Comparison of ENCODE assay signal across 8 cellular contexts in genomic region chr1:235011599-235012435, GRCh38.
DNase-seq lines count a peak whose midpoint lies in the region; ATAC-seq and TF ChIP-seq lines count a peak whose summit lies in the region.

No MANE protein-coding gene starts in this region.

- ATAC-seq in GM21723 (IDR thresholded peaks at IDR 0.05; ENCODE audit: unreplicated experiment) = peak; percentile 74
- peak; percentile 96 for ATAC-seq in central memory CD8-positive, alpha-beta T cell (replicated peaks; ENCODE audit: extremely low read depth, poor library complexity, severe bottlenecking)
- peak; percentile 92 for ATAC-seq in mucosa of descending colon

- no peaks in the 10 kb centered on the region for H3K4me1 ChIP-seq in mucosa of descending colon (ENCODE audit: low read depth)

- H3K36me3 ChIP-seq in mucosa of descending colon (ENCODE audit: low read depth) = no peaks in the 10 kb centered on the region

- peaks cover 11% of the 10 kb centered on the region for H3K36me3 Mint-ChIP-seq in central memory CD8-positive, alpha-beta T cell (ENCODE audit: insufficient read depth)
- no peaks in the 10 kb centered on the region for H3K36me3 Mint-ChIP-seq in progenitor cell of endocrine pancreas (ENCODE audit: insufficient read depth)

- H3K27me3 Mint-ChIP-seq in central memory CD8-positive, alpha-beta T cell = no peaks in the 10 kb centered on the region
- H3K27me3 Mint-ChIP-seq in progenitor cell of endocrine pancreas = no peaks in the 10 kb centered on the region

- H3K4me3 ChIP-seq in mucosa of descending colon = no peak overlapping the region

- no peak for TF ChIP-seq CTCF in mucosa of descending colon (IDR thresholded peaks at IDR 0.05)
- no peak for TF ChIP-seq CTCF in progenitor cell of endocrine pancreas (IDR thresholded peaks at IDR 0.05; ENCODE audit: unreplicated experiment)

- no peaks in the 10 kb centered on the region for H3K9me3 Mint-ChIP-seq in central memory CD8-positive, alpha-beta T cell
- peaks cover 3% of the 10 kb centered on the region for H3K9me3 Mint-ChIP-seq in progenitor cell of endocrine pancreas (ENCODE audit: low read depth)

- peaks cover 46% of the 10 kb centered on the region for H3K4me1 Mint-ChIP-seq in central memory CD8-positive, alpha-beta T cell
- H3K4me1 Mint-ChIP-seq in progenitor cell of endocrine pancreas (ENCODE audit: low read depth) = peaks cover 2% of the 10 kb centered on the region

- intact Hi-C loops in mucosa of descending colon (cut with DNase I, micrococcal nuclease) = no loop called here

- peak overlapping the region; percentile 99 for H3K27ac Mint-ChIP-seq in central memory CD8-positive, alpha-beta T cell (ENCODE audit: low read depth)
- no peak overlapping the region for H3K27ac Mint-ChIP-seq in progenitor cell of endocrine pancreas

- DNase-seq in ELF-1 (ENCODE audit: low read depth, low spot score) = peak; percentile 64
- peak; percentile 93 to 97 for DNase-seq in Kasumi-1 (lab: John Stamatoyannopoulos, UW)
- peak; percentile 86 to 90 for DNase-seq in activated CD4-positive, alpha-beta T cell treated with anti-CD3 and anti-CD28 coated beads for 24 hours (ENCODE audit: low read depth in 2 of 2)
- DNase-seq in central memory CD8-positive, alpha-beta T cell (ENCODE audit: low spot score in 2 of 2) = peak; percentile 70 to 95
- peak; percentile 69 to 91 (median 70) for DNase-seq in mucosa of descending colon
- DNase-seq in stimulated activated CD8-positive, alpha-beta memory T cell treated with anti-CD3 and anti-CD28 coated beads, Interleukin-7, amount 100 ng/mL, for 48 hours (ENCODE audit: extremely low read depth in 1 of 2, low read depth in 1 of 2) = peak; percentile 87 to 97
- DNase-seq in progenitor cell of endocrine pancreas (ENCODE audit: low spot score, unreplicated experiment) = no peak

- H3K9me3 ChIP-seq in mucosa of descending colon = no peaks in the 10 kb centered on the region

- peak overlapping the region; percentile 80 for H3K4me3 Mint-ChIP-seq in central memory CD8-positive, alpha-beta T cell
- no peak overlapping the region for H3K4me3 Mint-ChIP-seq in progenitor cell of endocrine pancreas (ENCODE audit: low read depth)
